In genomic region chr15:51322622-51323296, GRCh38 we compare ENCODE assay signal across 16 cellular contexts. TPM values are rescaled to one million over a fixed set of nuclear protein-coding genes. Genes with fewer than 3 reads are reported as not detected.
DNase-seq lines count a peak whose midpoint lies in the region; ATAC-seq, FAIRE-seq and TF ChIP-seq lines count a peak whose summit lies in the region.
"Had no signal": no experiment of that assay in that cellular context is flagged by ENCODE, and none has a peak within 500 bp of the region (broad histone marks: within the 10 kb centered on the region; RNA-seq: fewer than 3 reads in every experiment).

No MANE protein-coding gene starts in this region.

- no peak for FAIRE-seq in urothelium cell line (lab: Jason Lieb, UNC)

- no peak overlapping the region for H2AFZ ChIP-seq in IMR-90 (replicated peaks; ENCODE audit: low read length, poor library complexity)

- intact Hi-C loops in IMR-90 (cut with micrococcal nuclease): no loop called here
- intact Hi-C loops in spleen (cut with DNase I; ENCODE audit: low total_unique reads): no loop called here

- CTCF ChIA-PET in IMR-90 (lab: Yijun Ruan, JAX): interaction anchor here (1.4 kb wide), 1 partner anchor 11 kb away, joined by 4 read pairs; no protein-coding TSS in a partner anchor

- no peak overlapping the region for H3K27ac ChIP-seq in IMR-90 (ENCODE audit: insufficient read depth, low read length)
- peak overlapping the region; percentile 10 for H3K27ac ChIP-seq in angular gyrus (ENCODE audit: low read depth, low read length)
- H3K27ac ChIP-seq in spleen: peak overlapping the region in 5 of 8 donors; percentile 47 to 72 (median 55)

- H2BK120ac ChIP-seq in IMR-90 (ENCODE audit: low read depth, low read length): no peak overlapping the region

- BruUV-seq in IMR-90 (replicated peaks; lab: Mats Ljungman, UMichigan): no TSS peak

- H3K4me3 ChIP-seq in IMR-90 (ENCODE audit: insufficient read depth, low read depth, low read length) (no peak overlapping the region), spleen (no peak overlapping the region)
- H3K4me3 ChIP-seq: MG63 had no signal

- no peak overlapping the region for H2AK5ac ChIP-seq in IMR-90 (ENCODE audit: low read depth, low read length)

- no peak overlapping the region for H3K23ac ChIP-seq in IMR-90 (ENCODE audit: low read depth, low read length)

- H3K4me2 ChIP-seq in IMR-90 (ENCODE audit: low read depth, low read length): no peak overlapping the region

- H4K20me1 ChIP-seq in IMR-90 (ENCODE audit: insufficient read depth, low read length): no peaks in the 10 kb centered on the region

- H3K56ac ChIP-seq in IMR-90 (ENCODE audit: extremely low read depth, insufficient read depth, low read length): no peak overlapping the region

- no peak for DNase-seq in IMR-90
- peak; percentile 27 for DNase-seq in iris pigment epithelial cell (ENCODE audit: low read depth)
- DNase-seq in spleen: no peak
- no peak for DNase-seq in GM19240 (ENCODE audit: insufficient read length, low spot score)
- DNase-seq in urothelium cell line (ENCODE audit: low spot score): no peak
- DNase-seq: activated CD4-positive, CD25-positive, alpha-beta regulatory T cell treated with anti-CD3 and anti-CD28 coated beads, Interleukin-2, amount 50 U/mL, for 72 hours; activated naive CD8-positive, alpha-beta T cell treated with anti-CD3 and anti-CD28 coated beads, Interleukin-2, amount 10 ng/mL, durations not matched to agents 7 days and 5 days; MG63; stimulated activated CD4-positive, alpha-beta T cell treated with anti-CD3 and anti-CD28 coated beads, Interleukin-4, amount 100 ng/mL, for 4 hours; stimulated activated naive B cell treated with anti-CD40 and anti-IgM and Interleukin-4, amounts not matched to agents 10 μg/mL and 1 μg/mL and 100 μg/mL, for 72 hours; SW 1271 had no signal

- H2BK15ac ChIP-seq in IMR-90 (ENCODE audit: low read depth, low read length): no peak overlapping the region

- POLR2A ChIA-PET in IMR-90 (lab: Charles Lee; ENCODE audit: unreplicated experiment): no interaction called here

- no peak overlapping the region for H4K8ac ChIP-seq in IMR-90 (ENCODE audit: low read depth in 2 of 2, low read length in 2 of 2)

- H3K27me3 ChIP-seq in IMR-90 (ENCODE audit: control insufficient read depth, insufficient read depth, low read length) (peaks cover 17% of the 10 kb centered on the region), spleen (replicated peaks in 1 of 7) (no peaks in the 10 kb centered on the region)
- H3K27me3 ChIP-seq: MG63 had no signal

- no peak for TF ChIP-seq CTCF in IMR-90 (conservative IDR thresholded peaks at IDR 0.05; ENCODE audit: low read depth, low read length)
- no peak for TF ChIP-seq CTCF in spleen (IDR thresholded peaks at IDR 0.05 in 8 of 11, conservative IDR thresholded peaks at IDR 0.05 in 3 of 11)

- H3K9ac ChIP-seq in IMR-90 (ENCODE audit: low read depth, low read length): no peak overlapping the region

- in situ Hi-C loops in IMR-90 (cut with MboI; ENCODE audit: low sequenced_read_pairs): no loop called here

- WGBS in IMR-90 (ENCODE audit: extremely low coverage in 2 of 2, insufficient read length in 1 of 2), 2 experiments: 86% methylated on average over 1 of the region's 1 CpG; no CpG with 5 or more reads in 1 of the 2 experiments
- WGBS in spleen, 5 donors: 45 to 86% (median 68%) methylated on average over 1 of the region's 1 CpG

- no peak overlapping the region for H2AK9ac ChIP-seq in IMR-90 (replicated peaks; ENCODE audit: low read depth, low read length, poor library complexity)

- TF ChIP-seq RAD21 in IMR-90 (IDR thresholded peaks at IDR 0.05; ENCODE audit: low read length): no peak

- H4K91ac ChIP-seq in IMR-90 (ENCODE audit: insufficient read depth, low read depth, low read length): no peak overlapping the region

- H3K14ac ChIP-seq in IMR-90 (replicated peaks; ENCODE audit: low read depth, low read length): no peak overlapping the region

- no peaks in the 10 kb centered on the region for H3K9me3 ChIP-seq in IMR-90 (ENCODE audit: control insufficient read depth, insufficient read depth, low read length)
- H3K9me3 ChIP-seq in spleen: no peaks in the 10 kb centered on the region
- H3K9me3 ChIP-seq: MG63 had no signal

- no peak overlapping the region for H3K18ac ChIP-seq in IMR-90 (ENCODE audit: low read depth, low read length)

- H3K4me1 ChIP-seq in IMR-90 (ENCODE audit: control insufficient read depth, insufficient read depth, low read length) (peaks cover 4% of the 10 kb centered on the region; the same call in 1 of the 2 replicates), spleen (peaks cover 0 to 17% (median 8%) of the 10 kb centered on the region in 6 donors)

- TF ChIP-seq POLR2A in IMR-90 (IDR thresholded peaks at IDR 0.05; ENCODE audit: low read depth, low read length) (no peak), spleen (IDR thresholded peaks at IDR 0.05) (no peak)

- H3K9me1 ChIP-seq in IMR-90 (ENCODE audit: insufficient read depth, low read length): no peaks in the 10 kb centered on the region

- H4K5ac ChIP-seq in IMR-90 (ENCODE audit: low read depth, low read length): no peak overlapping the region; the same call in 1 of the 2 replicates

- no peak overlapping the region for H3K4ac ChIP-seq in IMR-90 (ENCODE audit: low read depth, low read length)

- ATAC-seq in IMR-90 (ENCODE audit: low read depth) (peak; percentile 29; the same call in 1 of the 2 replicates), GM19395 (IDR thresholded peaks at IDR 0.05; ENCODE audit: unreplicated experiment) (no peak), GM18861 (IDR thresholded peaks at IDR 0.05; ENCODE audit: unreplicated experiment) (no peak)
- ATAC-seq: esophagus mucosa had no signal

- dilution Hi-C loops in IMR-90 (cut with HindIII; ENCODE audit: low sequenced_read_pairs, unreplicated experiment): no loop called here

- H3K36me3 ChIP-seq in IMR-90 (ENCODE audit: control insufficient read depth, insufficient read depth, low read length): no peaks in the 10 kb centered on the region
- no peaks in the 10 kb centered on the region for H3K36me3 ChIP-seq in spleen
- H3K36me3 ChIP-seq: MG63 had no signal

- no peaks in the 10 kb centered on the region for H3K79me1 ChIP-seq in IMR-90 (ENCODE audit: low read depth in 1 of 2, low read length in 2 of 2)

- no peak overlapping the region for H2BK20ac ChIP-seq in IMR-90 (ENCODE audit: low read depth, low read length)

- H2BK5ac ChIP-seq in IMR-90 (ENCODE audit: low read depth, low read length, poor library complexity, severe bottlenecking): no peak overlapping the region

TF ChIP-seq in IMR-90, 13 proteins besides CTCF, POLR2A, EP300 and RAD21:
- TF ChIP-seq NFE2L2 (IDR thresholded peaks at IDR 0.05; ENCODE audit: low read depth, low read length): no peak
- TF ChIP-seq RCOR1 (IDR thresholded peaks at IDR 0.05; ENCODE audit: insufficient replicate concordance, low read length): no peak

RNA-seq across cellular contexts. Expression of gene CYP19A1, which starts 15.6 kb away (rescaled TPM):
- not detected in 2 replicates for total RNA-seq in IMR-90 (2012; rRNA removed)
- not detected in 2 replicates for polyA plus RNA-seq in IMR-90 (2012; rRNA removed)
- polyA plus RNA-seq in IMR-90 (2012; cell fraction: cytosol; rRNA removed): not detected in 2 replicates
- polyA plus RNA-seq in IMR-90 (2012; cell fraction: nucleus; rRNA removed; ENCODE audit: low replicate concordance): 0.10 TPM in 1 of 2 replicates, not detected in the other
- 1 to 10 TPM in 4 of 7 donors, under 1 TPM in 2, not detected in 1; 0.35 to 5.6 (median 2.2) TPM for total RNA-seq in spleen
- polyA plus RNA-seq in spleen: under 1 TPM; 0.13 to 0.96 (median 0.35) TPM
- total RNA-seq: activated naive CD8-positive, alpha-beta T cell treated with anti-CD3 and anti-CD28 coated beads, Interleukin-2, amount 10 ng/mL, durations not matched to agents 7 days and 5 days; chondrocyte; esophagus mucosa had no signal

RNA-seq across cellular contexts. Expression of gene GLDN, which starts 18.7 kb away (rescaled TPM):
- total RNA-seq in IMR-90 (2012; rRNA removed): under 0.01 TPM in 1 of 2 replicates, not detected in the other
- polyA plus RNA-seq in IMR-90 (2012; rRNA removed): not detected in 2 replicates
- 0.02 and 0.14 TPM in 2 replicates for polyA plus RNA-seq in IMR-90 (2012; cell fraction: cytosol; rRNA removed)
- 0.02 TPM in 1 of 2 replicates, not detected in the other for polyA plus RNA-seq in IMR-90 (2012; cell fraction: nucleus; rRNA removed; ENCODE audit: low replicate concordance)
- total RNA-seq in spleen: 10 to 100 TPM in 1 of 7 donors, 1 to 10 TPM in 6; 2.6 to 18.2 (median 4.7) TPM
- 1 to 10 TPM in 2 of 3 donors, under 1 TPM in 1; 0.94 to 2.8 (median 1.1) TPM for polyA plus RNA-seq in spleen
- total RNA-seq: activated naive CD8-positive, alpha-beta T cell treated with anti-CD3 and anti-CD28 coated beads, Interleukin-2, amount 10 ng/mL, durations not matched to agents 7 days and 5 days had no signal
